1 cellular context compared by ENCODE assay signal in the genomic region with DNA sequence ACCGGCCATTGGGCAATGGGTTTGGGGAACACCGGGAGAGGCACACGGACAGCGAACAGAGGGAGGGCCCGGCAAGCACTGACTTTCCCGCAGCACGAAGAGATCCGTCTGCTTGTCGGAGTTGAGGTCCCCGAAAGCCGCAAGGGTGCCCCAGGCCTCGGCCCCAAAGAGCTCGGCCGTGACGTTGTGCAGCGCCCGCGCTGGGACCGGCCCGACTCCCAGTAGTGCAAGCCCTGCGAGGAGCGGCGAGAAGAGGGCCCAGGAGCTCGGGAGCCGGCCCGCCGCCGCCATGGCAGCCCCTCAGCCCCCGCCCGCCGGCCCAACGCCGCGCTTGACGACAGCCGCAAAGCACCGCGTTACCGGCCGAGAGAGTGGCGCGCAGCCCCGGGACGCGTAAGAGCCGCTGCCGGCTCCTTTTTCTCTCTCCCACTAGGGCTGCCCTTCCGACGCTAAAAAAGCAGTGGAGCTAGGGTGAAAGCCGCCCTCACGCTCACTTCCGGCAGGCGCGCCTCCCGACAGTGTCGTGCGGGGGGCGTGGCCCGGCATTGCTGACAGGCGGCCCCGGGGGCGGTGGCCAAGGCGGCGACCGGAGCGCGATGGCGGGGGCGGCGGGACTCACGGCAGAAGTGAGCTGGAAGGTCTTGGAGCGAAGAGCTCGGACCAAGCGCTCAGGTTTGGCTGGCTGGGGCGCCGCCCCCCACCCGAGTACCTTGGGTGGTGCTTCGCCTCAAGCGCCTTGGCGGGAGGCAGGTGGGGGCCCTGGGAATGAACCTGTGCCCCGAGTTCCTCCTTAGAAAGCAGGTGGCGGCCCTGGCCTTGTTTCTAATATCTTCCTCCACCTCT.
TF ChIP-seq lines count a peak whose summit lies in the region.

Gene ITFG1, minus strand, starts transcription at position 309 of the 843 bp plus-strand sequence. Its CDS starts 18 bp downstream, at position 291.
Gene PHKB, plus strand, starts transcription at position 577 of the 843 bp plus-strand sequence. Its CDS starts 20 bp downstream, at position 597.

TF ChIP-seq in HepG2, 621 proteins besides CTCF, POLR2A, EP300 and RAD21 (continued from another document and continues in another):
- TF ChIP-seq ZBTB39 (CRISPR knock-in tag; IDR thresholded peaks at IDR 0.05) (peak; percentile 86; the same call in 1 of the 2 replicates), ZBTB38 (CRISPR knock-in tag; IDR thresholded peaks at IDR 0.05) (peak; percentile 52), ZNF512 (CRISPR knock-in tag; IDR thresholded peaks at IDR 0.05) (0 out of 2 replicates have a peak, but pooled peaks have one; percentile 41), PCBP1 (IDR thresholded peaks at IDR 0.05; ENCODE audit: borderline replicate concordance, low read depth, low read length) (0 out of 2 replicates have a peak, but pooled peaks have one; percentile 25), MXI1 (IDR thresholded peaks at IDR 0.05; ENCODE audit: borderline replicate concordance, low read depth, low read length) (peak; percentile 89; the same call in 2 of the 3 replicates), SALL2 (CRISPR knock-in tag; IDR thresholded peaks at IDR 0.05) (peak; percentile 92), AHDC1 (CRISPR knock-in tag; IDR thresholded peaks at IDR 0.05; ENCODE audit: borderline replicate concordance) (no peak), SOX5 (CRISPR knock-in tag; IDR thresholded peaks at IDR 0.05; ENCODE audit: borderline replicate concordance) (peak; percentile 59; the same call in 1 of the 2 replicates), SAP130 (CRISPR knock-in tag; IDR thresholded peaks at IDR 0.05; ENCODE audit: low read depth) (peak; percentile 95), PTBP1 (IDR thresholded peaks at IDR 0.05; ENCODE audit: low read depth, low read length, poor library complexity, severe bottlenecking) (peak; percentile 59), HCFC1 (IDR thresholded peaks at IDR 0.05; ENCODE audit: low read depth, low read length) (peak; percentile 54), KDM3A (CRISPR knock-in tag; IDR thresholded peaks at IDR 0.05; ENCODE audit: low read depth) (0 out of 2 replicates have a peak, but pooled peaks have one; percentile 22), HMG20B (CRISPR knock-in tag; conservative IDR thresholded peaks at IDR 0.05) (0 out of 2 replicates have a peak, but pooled peaks have one; percentile 11), KAT7 (CRISPR knock-in tag; IDR thresholded peaks at IDR 0.05; ENCODE audit: borderline replicate concordance) (peak; percentile 91; the same call in 1 of the 2 replicates), ZNF343 (CRISPR knock-in tag; IDR thresholded peaks at IDR 0.05) (peak; percentile 92), ZNF276 (CRISPR knock-in tag; IDR thresholded peaks at IDR 0.05; ENCODE audit: low read depth) (peak; percentile 67; the same call in 1 of the 2 replicates), THAP11 (CRISPR knock-in tag; IDR thresholded peaks at IDR 0.05) (peak; percentile 90), SYNCRIP (IDR thresholded peaks at IDR 0.05; ENCODE audit: insufficient read depth, low read depth, low read length) (no peak), ONECUT2 (CRISPR knock-in tag; IDR thresholded peaks at IDR 0.05) (no peak), PAWR (CRISPR knock-in tag; IDR thresholded peaks at IDR 0.05; ENCODE audit: borderline replicate concordance) (0 out of 2 replicates have a peak, but pooled peaks have one; percentile 10), ZNF737 (CRISPR knock-in tag; IDR thresholded peaks at IDR 0.05; ENCODE audit: borderline replicate concordance) (no peak), KDM2A (CRISPR knock-in tag; IDR thresholded peaks at IDR 0.05; ENCODE audit: borderline replicate concordance, low read depth) (peak; percentile 76), E2F1 (CRISPR knock-in tag; IDR thresholded peaks at IDR 0.05) (peak; percentile 87), ZNF674 (CRISPR knock-in tag; IDR thresholded peaks at IDR 0.05; ENCODE audit: low read depth) (peak; percentile 58; the same call in 1 of the 2 replicates), SP140L (CRISPR knock-in tag; IDR thresholded peaks at IDR 0.05; ENCODE audit: borderline replicate concordance) (0 out of 2 replicates have a peak, but pooled peaks have one; percentile 33), SATB2 (CRISPR knock-in tag; IDR thresholded peaks at IDR 0.05) (peak; percentile 77; the same call in 1 of the 2 replicates), REPIN1 (CRISPR knock-in tag; IDR thresholded peaks at IDR 0.05; ENCODE audit: borderline replicate concordance, low read depth) (peak; percentile 51; the same call in 1 of the 2 replicates), ZNF253 (CRISPR knock-in tag; IDR thresholded peaks at IDR 0.05; ENCODE audit: borderline replicate concordance) (no peak), EZH2 (conservative IDR thresholded peaks at IDR 0.05; ENCODE audit: low read depth, low read length) (no peak)
- TF ChIP-seq, protein P1, sequence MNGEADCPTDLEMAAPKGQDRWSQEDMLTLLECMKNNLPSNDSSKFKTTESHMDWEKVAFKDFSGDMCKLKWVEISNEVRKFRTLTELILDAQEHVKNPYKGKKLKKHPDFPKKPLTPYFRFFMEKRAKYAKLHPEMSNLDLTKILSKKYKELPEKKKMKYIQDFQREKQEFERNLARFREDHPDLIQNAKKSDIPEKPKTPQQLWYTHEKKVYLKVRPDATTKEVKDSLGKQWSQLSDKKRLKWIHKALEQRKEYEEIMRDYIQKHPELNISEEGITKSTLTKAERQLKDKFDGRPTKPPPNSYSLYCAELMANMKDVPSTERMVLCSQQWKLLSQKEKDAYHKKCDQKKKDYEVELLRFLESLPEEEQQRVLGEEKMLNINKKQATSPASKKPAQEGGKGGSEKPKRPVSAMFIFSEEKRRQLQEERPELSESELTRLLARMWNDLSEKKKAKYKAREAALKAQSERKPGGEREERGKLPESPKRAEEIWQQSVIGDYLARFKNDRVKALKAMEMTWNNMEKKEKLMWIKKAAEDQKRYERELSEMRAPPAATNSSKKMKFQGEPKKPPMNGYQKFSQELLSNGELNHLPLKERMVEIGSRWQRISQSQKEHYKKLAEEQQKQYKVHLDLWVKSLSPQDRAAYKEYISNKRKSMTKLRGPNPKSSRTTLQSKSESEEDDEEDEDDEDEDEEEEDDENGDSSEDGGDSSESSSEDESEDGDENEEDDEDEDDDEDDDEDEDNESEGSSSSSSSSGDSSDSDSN (CRISPR knock-in tag; IDR thresholded peaks at IDR 0.05), result peak; percentile 81
- TF ChIP-seq, protein P2, sequence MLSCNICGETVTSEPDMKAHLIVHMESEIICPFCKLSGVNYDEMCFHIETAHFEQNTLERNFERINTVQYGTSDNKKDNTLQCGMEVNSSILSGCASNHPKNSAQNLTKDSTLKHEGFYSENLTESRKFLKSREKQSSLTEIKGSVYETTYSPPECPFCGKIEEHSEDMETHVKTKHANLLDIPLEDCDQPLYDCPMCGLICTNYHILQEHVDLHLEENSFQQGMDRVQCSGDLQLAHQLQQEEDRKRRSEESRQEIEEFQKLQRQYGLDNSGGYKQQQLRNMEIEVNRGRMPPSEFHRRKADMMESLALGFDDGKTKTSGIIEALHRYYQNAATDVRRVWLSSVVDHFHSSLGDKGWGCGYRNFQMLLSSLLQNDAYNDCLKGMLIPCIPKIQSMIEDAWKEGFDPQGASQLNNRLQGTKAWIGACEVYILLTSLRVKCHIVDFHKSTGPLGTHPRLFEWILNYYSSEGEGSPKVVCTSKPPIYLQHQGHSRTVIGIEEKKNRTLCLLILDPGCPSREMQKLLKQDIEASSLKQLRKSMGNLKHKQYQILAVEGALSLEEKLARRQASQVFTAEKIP (CRISPR knock-in tag; IDR thresholded peaks at IDR 0.05; ENCODE audit: borderline replicate concordance), result no peak
- TF ChIP-seq, protein P3, sequence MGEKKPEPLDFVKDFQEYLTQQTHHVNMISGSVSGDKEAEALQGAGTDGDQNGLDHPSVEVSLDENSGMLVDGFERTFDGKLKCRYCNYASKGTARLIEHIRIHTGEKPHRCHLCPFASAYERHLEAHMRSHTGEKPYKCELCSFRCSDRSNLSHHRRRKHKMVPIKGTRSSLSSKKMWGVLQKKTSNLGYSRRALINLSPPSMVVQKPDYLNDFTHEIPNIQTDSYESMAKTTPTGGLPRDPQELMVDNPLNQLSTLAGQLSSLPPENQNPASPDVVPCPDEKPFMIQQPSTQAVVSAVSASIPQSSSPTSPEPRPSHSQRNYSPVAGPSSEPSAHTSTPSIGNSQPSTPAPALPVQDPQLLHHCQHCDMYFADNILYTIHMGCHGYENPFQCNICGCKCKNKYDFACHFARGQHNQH (CRISPR knock-in tag; IDR thresholded peaks at IDR 0.05), result peak; percentile 77
- TF ChIP-seq, protein P4, sequence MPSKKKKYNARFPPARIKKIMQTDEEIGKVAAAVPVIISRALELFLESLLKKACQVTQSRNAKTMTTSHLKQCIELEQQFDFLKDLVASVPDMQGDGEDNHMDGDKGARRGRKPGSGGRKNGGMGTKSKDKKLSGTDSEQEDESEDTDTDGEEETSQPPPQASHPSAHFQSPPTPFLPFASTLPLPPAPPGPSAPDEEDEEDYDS (CRISPR knock-in tag; IDR thresholded peaks at IDR 0.05), result peak; percentile 89
